Comparison of ENCODE assay signal across 18 cellular contexts in the genomic region with DNA sequence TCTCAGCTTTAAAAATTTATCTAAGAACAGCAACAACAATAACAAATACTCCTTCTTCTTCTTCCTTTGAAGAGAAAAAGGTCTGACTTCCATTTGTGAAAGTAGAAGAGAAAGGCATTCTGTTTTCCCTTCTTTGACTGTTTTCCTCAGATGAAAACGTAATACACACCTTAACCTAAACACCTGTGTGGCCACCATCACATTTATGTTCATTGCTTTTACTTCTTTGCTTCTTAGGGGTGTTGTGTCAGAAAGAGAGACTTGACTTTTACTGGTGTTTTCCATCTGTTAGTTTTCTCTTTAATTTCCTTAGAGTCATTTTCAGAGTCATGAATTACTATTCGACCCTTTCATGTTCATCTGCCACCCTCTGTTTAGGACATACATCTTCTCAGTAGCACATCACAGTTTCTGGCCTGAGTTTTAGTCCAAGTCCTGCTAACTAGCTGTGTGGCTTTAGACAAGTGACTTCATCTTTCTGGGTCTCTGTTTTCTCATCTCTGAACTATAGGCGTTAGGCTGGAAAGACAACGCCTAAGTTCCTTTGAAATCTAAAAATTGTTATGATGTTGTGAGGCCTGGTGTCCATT.
"Had no signal": no experiment of that assay in that cellular context is flagged by ENCODE, and none has a peak within 500 bp of the region (broad histone marks: within the 10 kb centered on the region; RNA-seq: fewer than 3 reads in every experiment).

No MANE protein-coding gene starts in this region.

- DNase-seq: activated CD8-positive, alpha-beta memory T cell treated with anti-CD3 and anti-CD28 coated beads, Interleukin-2, amount 50 U/mL, for 48 hours; activated gamma-delta T cell treated with Interleukin-2 at 50 U/mL for 16 hours; cerebellar nuclear complex; effector memory CD8-positive, alpha-beta T cell; foreskin keratinocyte; glutamatergic neuron; left ventricle myocardium inferior; mucosa of descending colon; naive thymus-derived CD4-positive, alpha-beta T cell; ovary; SIG-M5; stimulated activated naive CD4-positive, alpha-beta T cell; WERI-Rb-1 had no signal

- H3K27me3 ChIP-seq: ascending aorta, breast epithelium, foreskin keratinocyte, ovary, suprapubic skin had no signal

- H3K27me3 Mint-ChIP-seq: effector memory CD8-positive, alpha-beta T cell had no signal

- H3K4me1 ChIP-seq: ascending aorta, breast epithelium, foreskin keratinocyte, left ventricle myocardium inferior, suprapubic skin had no signal

- H3K4me3 ChIP-seq: ascending aorta, breast epithelium, left ventricle myocardium inferior, mucosa of descending colon, ovary, suprapubic skin had no signal

- H3K4me3 Mint-ChIP-seq: dendritic cell treated with granulocyte-macrophage colony-stimulating factor and Interleukin-4, amounts not matched to agents 40 ng/mL and 50 ng/mL, for 4 days; effector memory CD8-positive, alpha-beta T cell; naive thymus-derived CD4-positive, alpha-beta T cell; type B pancreatic cell had no signal

- ATAC-seq: effector memory CD8-positive, alpha-beta T cell; foreskin keratinocyte; mucosa of descending colon; naive thymus-derived CD4-positive, alpha-beta T cell had no signal

- H3K27ac ChIP-seq: ascending aorta, breast epithelium, foreskin keratinocyte, left ventricle myocardium inferior, ovary, suprapubic skin, WERI-Rb-1 had no signal

- H3K27ac Mint-ChIP-seq: dendritic cell treated with granulocyte-macrophage colony-stimulating factor and Interleukin-4, amounts not matched to agents 40 ng/mL and 50 ng/mL, for 4 days; effector memory CD8-positive, alpha-beta T cell; type B pancreatic cell had no signal

- H3K9me3 Mint-ChIP-seq: dendritic cell treated with granulocyte-macrophage colony-stimulating factor and Interleukin-4, amounts not matched to agents 40 ng/mL and 50 ng/mL, for 4 days; effector memory CD8-positive, alpha-beta T cell had no signal

- H3K36me3 Mint-ChIP-seq: type B pancreatic cell had no signal

- H3K36me3 ChIP-seq: ascending aorta, breast epithelium, left ventricle myocardium inferior, ovary, suprapubic skin, WERI-Rb-1 had no signal

- H3K9me3 ChIP-seq: ascending aorta, breast epithelium, left ventricle myocardium inferior, mucosa of descending colon, ovary, suprapubic skin had no signal
